Comparison of ENCODE assay signal across 18 cellular contexts in the genomic region with DNA sequence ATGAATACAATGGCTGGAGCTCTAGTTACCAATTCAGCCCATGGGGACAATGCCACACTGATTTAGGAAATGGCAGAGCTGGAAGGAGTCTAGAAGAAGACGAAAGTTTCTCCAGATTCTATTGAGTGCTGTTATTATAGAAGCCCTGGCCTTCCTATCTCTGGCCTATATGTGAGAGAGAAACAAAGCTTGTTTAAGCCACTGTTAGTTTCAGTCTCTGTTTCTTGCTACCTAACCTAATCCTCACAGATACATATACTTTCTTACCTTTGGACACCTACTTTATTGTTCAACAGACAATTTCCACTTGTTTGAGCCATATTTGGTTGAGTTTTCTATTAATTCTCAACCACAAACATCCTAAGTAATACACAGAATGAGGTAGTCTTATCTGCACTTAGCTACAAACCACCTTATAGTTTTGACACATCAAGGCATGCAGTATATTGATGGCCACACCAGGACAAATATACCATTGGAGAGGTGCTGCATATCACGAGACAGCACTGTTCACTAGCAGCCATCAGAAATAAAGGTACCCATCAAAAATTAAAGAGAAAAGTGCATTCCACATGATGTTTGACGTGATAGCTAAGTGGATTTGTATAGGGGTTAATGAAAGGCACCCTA.
A peak's percentile ranks its signal among the peaks of the same experiment; 100 is the strongest.
DNase-seq lines count a peak whose midpoint lies in the region; ATAC-seq lines count a peak whose summit lies in the region.
"Had no signal": no experiment of that assay in that cellular context is flagged by ENCODE, and none has a peak within 500 bp of the region (broad histone marks: within the 10 kb centered on the region; RNA-seq: fewer than 3 reads in every experiment).

No MANE protein-coding gene starts in this region.

- peaks cover 10% of the 10 kb centered on the region for H3K4me1 Mint-ChIP-seq in activated naive CD8-positive, alpha-beta T cell treated with anti-CD3 and anti-CD28 coated beads, Interleukin-2, amount 10 ng/mL, durations not matched to agents 7 days and 5 days
- H3K4me1 Mint-ChIP-seq in activated naive CD8-positive, alpha-beta T cell treated with anti-CD3 and anti-CD28 coated beads for 36 hours = peaks cover 6% of the 10 kb centered on the region

- H3K27me3 ChIP-seq in MG63 = no peaks in the 10 kb centered on the region
- H3K27me3 ChIP-seq: ovary, Peyer's patch had no signal

- peak; percentile 56 for ATAC-seq in activated naive CD8-positive, alpha-beta T cell treated with anti-CD3 and anti-CD28 coated beads, Interleukin-2, amount 10 ng/mL, durations not matched to agents 7 days and 5 days (ENCODE audit: low read depth)
- ATAC-seq in GM21526 (IDR thresholded peaks at IDR 0.05; ENCODE audit: low FRiP score, unreplicated experiment) = peak; percentile 73
- ATAC-seq in HG03045 (IDR thresholded peaks at IDR 0.05; ENCODE audit: unreplicated experiment) = peak; percentile 62

- H3K4me3 ChIP-seq in MG63 = no peak overlapping the region
- H3K4me3 ChIP-seq: coronary artery, ovary, Peyer's patch, skin epidermis had no signal

- H3K9me3 Mint-ChIP-seq in activated naive CD8-positive, alpha-beta T cell treated with anti-CD3 and anti-CD28 coated beads, Interleukin-2, amount 10 ng/mL, durations not matched to agents 7 days and 5 days = peaks cover 14% of the 10 kb centered on the region
- H3K9me3 Mint-ChIP-seq in activated naive CD8-positive, alpha-beta T cell treated with anti-CD3 and anti-CD28 coated beads for 36 hours = peaks cover 8% of the 10 kb centered on the region

- DNase-seq in activated naive CD8-positive, alpha-beta T cell treated with anti-CD3 and anti-CD28 coated beads, Interleukin-2, amount 10 ng/mL, durations not matched to agents 7 days and 5 days = no peak
- no peak for DNase-seq in activated naive CD8-positive, alpha-beta T cell treated with anti-CD3 and anti-CD28 coated beads for 36 hours
- DNase-seq in AG08395 (ENCODE audit: low spot score) (no peak), MG63 (no peak), NCI-H69 (lab: John Stamatoyannopoulos, UW) (no peak), SW480 (ENCODE audit: low spot score) (no peak)
- DNase-seq: anterior cingulate cortex, GF-D8, kidney glomerular epithelial cell, NCI-H1694 treated with DMSO at 0.1 percent for 48 hours, NCI-H524 treated with DMSO at 0.1 percent for 48 hours, ovary, Peyer's patch, substantia nigra had no signal

- H3K36me3 Mint-ChIP-seq in activated naive CD8-positive, alpha-beta T cell treated with anti-CD3 and anti-CD28 coated beads, Interleukin-2, amount 10 ng/mL, durations not matched to agents 7 days and 5 days = peaks cover 10% of the 10 kb centered on the region
- peaks cover 3% of the 10 kb centered on the region for H3K36me3 Mint-ChIP-seq in activated naive CD8-positive, alpha-beta T cell treated with anti-CD3 and anti-CD28 coated beads for 36 hours

- no peaks in the 10 kb centered on the region for H3K36me3 ChIP-seq in MG63
- H3K36me3 ChIP-seq: ovary, Peyer's patch had no signal

- peaks cover 5% of the 10 kb centered on the region for H3K27me3 Mint-ChIP-seq in activated naive CD8-positive, alpha-beta T cell treated with anti-CD3 and anti-CD28 coated beads, Interleukin-2, amount 10 ng/mL, durations not matched to agents 7 days and 5 days
- H3K27me3 Mint-ChIP-seq in activated naive CD8-positive, alpha-beta T cell treated with anti-CD3 and anti-CD28 coated beads for 36 hours = peaks cover 12% of the 10 kb centered on the region

- H3K9me3 ChIP-seq in MG63 = no peaks in the 10 kb centered on the region
- H3K9me3 ChIP-seq: ovary, Peyer's patch had no signal

- H3K4me3 Mint-ChIP-seq in activated naive CD8-positive, alpha-beta T cell treated with anti-CD3 and anti-CD28 coated beads, Interleukin-2, amount 10 ng/mL, durations not matched to agents 7 days and 5 days = peak overlapping the region; percentile 45
- H3K4me3 Mint-ChIP-seq in activated naive CD8-positive, alpha-beta T cell treated with anti-CD3 and anti-CD28 coated beads for 36 hours = no peak overlapping the region

- peak overlapping the region; percentile 33 for H3K27ac Mint-ChIP-seq in activated naive CD8-positive, alpha-beta T cell treated with anti-CD3 and anti-CD28 coated beads, Interleukin-2, amount 10 ng/mL, durations not matched to agents 7 days and 5 days
- H3K27ac Mint-ChIP-seq in activated naive CD8-positive, alpha-beta T cell treated with anti-CD3 and anti-CD28 coated beads for 36 hours = no peak overlapping the region

- POLR2A ChIA-PET in activated naive CD8-positive, alpha-beta T cell treated with anti-CD3 and anti-CD28 coated beads, Interleukin-2, amount 10 ng/mL, durations not matched to agents 7 days and 5 days (lab: Charles Lee) = interaction anchor here (1.0 kb wide), 1 partner anchor 28 kb away, joined by 3 read pairs; no protein-coding TSS in a partner anchor
